27 cellular contexts compared by ENCODE assay signal in the genomic region with DNA sequence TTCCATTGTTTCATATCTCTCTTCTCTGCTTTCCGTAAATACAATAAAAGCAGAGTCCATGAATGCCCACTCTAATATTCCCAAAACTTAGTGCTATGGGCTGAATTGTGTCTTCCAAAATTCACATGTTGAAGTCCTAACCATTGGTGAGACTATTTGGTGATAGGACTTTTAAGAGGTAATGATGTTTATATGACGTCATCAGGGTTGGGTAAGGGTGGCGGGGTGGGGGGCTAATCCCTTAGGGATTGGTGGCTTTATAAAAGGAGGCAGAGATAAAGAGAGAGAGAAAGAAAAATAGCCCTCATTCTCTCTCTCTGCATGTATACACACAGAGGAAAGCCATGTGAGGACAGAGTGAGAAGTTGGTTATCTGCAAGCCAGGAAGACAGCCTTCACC.
"Had no signal": no experiment of that assay in that cellular context is flagged by ENCODE, and none has a peak within 500 bp of the region (broad histone marks: within the 10 kb centered on the region; RNA-seq: fewer than 3 reads in every experiment).

No MANE protein-coding gene starts in this region.

- H3K9me3 ChIP-seq: stomach, suprapubic skin, testis, thoracic aorta, thyroid gland, tibial artery, tibial nerve, transverse colon, upper lobe of left lung, upper lobe of right lung, uterus, vagina had no signal

- H3K27me3 ChIP-seq: stomach, suprapubic skin, testis, thyroid gland, tibial artery, tibial nerve, transverse colon, upper lobe of left lung, upper lobe of right lung, uterus, vagina had no signal

- H3K4me1 ChIP-seq: stomach, suprapubic skin, testis, thyroid gland, tibial artery, tibial nerve, transverse colon, upper lobe of left lung, upper lobe of right lung, uterus, vagina had no signal

- H3K27ac ChIP-seq: stomach, suprapubic skin, testis, thoracic aorta, thyroid gland, tibial artery, tibial nerve, transverse colon, upper lobe of left lung, upper lobe of right lung, uterus, vagina had no signal

- ATAC-seq: stimulated activated effector memory CD8-positive, alpha-beta T cell treated with anti-CD3 and anti-CD28 coated beads, Interleukin-12 subunit alpha, Interleukin-12 subunit beta, amount 100 ng/mL, for 72 hours; stimulated activated memory B cell treated with anti-CD40 and anti-IgM and Interleukin-4, amounts not matched to agents 10 μg/mL and 1 μg/mL and 100 μg/mL, for 72 hours; stimulated activated naive B cell treated with anti-CD40 and anti-IgM and Interleukin-4, amounts not matched to agents 10 μg/mL and 1 μg/mL and 100 μg/mL, for 72 hours; stimulated activated naive CD8-positive, alpha-beta T cell treated with anti-CD3 and anti-CD28 coated beads, Interleukin-15, amount 100 ng/mL, for 72 hours; stimulated activated naive CD8-positive, alpha-beta T cell treated with anti-CD3 and anti-CD28 coated beads, Interleukin-15, Interleukin-2, amounts not matched to agents 100 U/mL and 50 U/mL, for 24 hours; upper lobe of right lung had no signal

- FAIRE-seq: urothelium cell line had no signal

- H3K36me3 ChIP-seq: stomach, suprapubic skin, thyroid gland, tibial nerve, transverse colon, upper lobe of left lung, upper lobe of right lung, uterus, vagina had no signal

- DNase-seq: stimulated activated CD4-positive, alpha-beta T cell treated with anti-CD3 and anti-CD28 coated beads, Interleukin-2, amount 100 ng/mL, for 48 hours; stimulated activated CD4-positive, alpha-beta T cell treated with anti-CD3 and anti-CD28 coated beads, Interleukin-4, amount 100 ng/mL, for 1 hour; stimulated activated CD4-positive, alpha-beta T cell treated with anti-CD3 and anti-CD28 coated beads, Interleukin-4, amount 100 ng/mL, for 24 hours; stimulated activated CD4-positive, alpha-beta T cell treated with anti-CD3 and anti-CD28 coated beads, Interleukin-4, amount 100 ng/mL, for 4 hours; stimulated activated CD8-positive, alpha-beta memory T cell treated with anti-CD3 and anti-CD28 coated beads, Interleukin-4, amount 100 ng/mL, for 48 hours; stimulated activated naive B cell treated with anti-CD40 and anti-IgM and Interleukin-4, amounts not matched to agents 10 μg/mL and 1 μg/mL and 100 μg/mL, for 72 hours; stimulated activated naive CD4-positive, alpha-beta T cell; stimulated activated naive CD4-positive, alpha-beta T cell treated with Interleukin-2 at 50 U/mL for 16 hours; stimulated activated naive CD8-positive, alpha-beta T cell treated with anti-CD3 and anti-CD28 coated beads, Interleukin-15, amount 100 ng/mL, for 72 hours; stimulated activated naive CD8-positive, alpha-beta T cell treated with anti-CD3 and anti-CD28 coated beads, Interleukin-15, Interleukin-2, amounts not matched to agents 100 U/mL and 50 U/mL, for 24 hours; stomach; substantia nigra; testis; thyroid gland; tibial artery; transverse colon; trophoblast cell; upper lobe of left lung; upper lobe of right lung; uterus had no signal

- H3K4me3 ChIP-seq: stomach, suprapubic skin, testis, thoracic aorta, thyroid gland, tibial artery, tibial nerve, transverse colon, upper lobe of left lung, upper lobe of right lung, uterus, vagina had no signal
